Comparison of ENCODE assay signal across 13 cellular contexts in the genomic region with DNA sequence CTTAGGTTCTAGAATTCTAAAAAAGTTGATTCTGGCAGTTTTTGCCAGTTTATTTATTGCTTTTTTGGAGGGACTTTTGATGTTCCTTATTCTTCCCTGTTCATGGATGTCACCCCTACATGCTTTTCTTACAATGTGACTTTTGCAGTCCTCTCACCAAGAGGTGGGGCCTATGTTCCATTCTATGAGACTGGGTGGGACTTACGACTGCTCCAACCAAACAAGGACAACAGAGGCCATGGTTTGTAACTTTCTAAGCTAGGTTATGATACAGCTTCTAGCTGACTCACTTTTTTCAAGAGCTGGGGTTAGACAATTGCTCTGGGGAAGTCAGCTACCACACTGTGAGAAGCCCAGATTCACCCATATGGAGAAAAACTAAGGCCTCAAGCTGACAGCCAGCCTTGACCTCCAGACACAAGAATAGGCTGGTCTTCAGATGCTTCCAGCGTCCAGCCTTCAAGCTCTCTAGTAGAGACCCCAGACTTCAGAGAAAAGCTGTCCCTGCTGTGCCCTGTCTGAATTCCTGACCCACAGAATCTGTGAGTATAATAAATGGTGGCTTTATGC. TPM values are rescaled to one million over a fixed set of nuclear protein-coding genes. Genes with fewer than 3 reads are reported as not detected.
DNase-seq lines count a peak whose midpoint lies in the region; ATAC-seq and TF ChIP-seq lines count a peak whose summit lies in the region.
"Had no signal": no experiment of that assay in that cellular context is flagged by ENCODE, and none has a peak within 500 bp of the region (broad histone marks: within the 10 kb centered on the region; RNA-seq: fewer than 3 reads in every experiment).

No MANE protein-coding gene starts in this region.

- ATAC-seq in activated naive CD8-positive, alpha-beta T cell treated with anti-CD3 and anti-CD28 coated beads, Interleukin-2, amount 50 U/mL, for 24 hours = peak; percentile 36
- ATAC-seq in HG03457 (IDR thresholded peaks at IDR 0.05; ENCODE audit: unreplicated experiment) = no peak

- H3K4me3 Mint-ChIP-seq in activated naive CD8-positive, alpha-beta T cell treated with anti-CD3 and anti-CD28 coated beads, Interleukin-2, amount 50 U/mL, for 24 hours = no peak overlapping the region
- no peak overlapping the region for H3K4me3 Mint-ChIP-seq in activated naive CD8-positive, alpha-beta T cell treated with anti-CD3 and anti-CD28 coated beads for 36 hours
- no peak overlapping the region for H3K4me3 Mint-ChIP-seq in activated T-helper 2 cell treated with anti-CD3 and anti-CD28 coated beads, Interferon-gamma antibody, Interleukin-2, Interleukin-4, amounts not matched to agents 10 μg/mL and 5 μg/mL and 100 μg/mL, durations not matched to agents 14 hours and 24 hours and 36 hours (ENCODE audit: low read depth)
- H3K4me3 Mint-ChIP-seq: memory B cell had no signal

- H3K36me3 Mint-ChIP-seq in activated naive CD8-positive, alpha-beta T cell treated with anti-CD3 and anti-CD28 coated beads, Interleukin-2, amount 50 U/mL, for 24 hours (ENCODE audit: low read depth) = peaks cover 13% of the 10 kb centered on the region
- peaks cover 26% of the 10 kb centered on the region for H3K36me3 Mint-ChIP-seq in activated naive CD8-positive, alpha-beta T cell treated with anti-CD3 and anti-CD28 coated beads for 36 hours
- H3K36me3 Mint-ChIP-seq in activated T-helper 2 cell treated with anti-CD3 and anti-CD28 coated beads, Interferon-gamma antibody, Interleukin-2, Interleukin-4, amounts not matched to agents 10 μg/mL and 5 μg/mL and 100 μg/mL, durations not matched to agents 14 hours and 24 hours and 36 hours (ENCODE audit: low read depth) = peaks cover 13% of the 10 kb centered on the region

- no peak for DNase-seq in activated naive CD8-positive, alpha-beta T cell treated with anti-CD3 and anti-CD28 coated beads, Interleukin-2, amount 50 U/mL, for 24 hours
- DNase-seq in activated naive CD8-positive, alpha-beta T cell treated with anti-CD3 and anti-CD28 coated beads for 36 hours = no peak
- DNase-seq in adipocyte (ENCODE audit: low read depth) (peak; percentile 54), hippocampal formation (lab: John Stamatoyannopoulos, UW) (peak; percentile 19 to 49), BE2C (no peak)
- DNase-seq in activated T-helper 2 cell treated with anti-CD3 and anti-CD28 coated beads, Interferon-gamma antibody, Interleukin-2, Interleukin-4, amounts not matched to agents 10 μg/mL and 5 μg/mL and 100 μg/mL, durations not matched to agents 14 hours and 24 hours and 36 hours (ENCODE audit: low spot score) = no peak
- DNase-seq: MV-4-11; SHP77 treated with DMSO at 0.1 percent for 48 hours; stimulated activated CD4-positive, alpha-beta T cell treated with anti-CD3 and anti-CD28 coated beads, Interleukin-4, amount 100 ng/mL, for 1 hour had no signal

- peak overlapping the region; percentile 11 for H3K9ac ChIP-seq in adipocyte (ENCODE audit: low read length)
- H3K9ac ChIP-seq: BLaER1 treated with 17β-estradiol and CSF1 and Interleukin-3, amounts not matched to agents 10 nM and 100 nM had no signal

- no peaks in the 10 kb centered on the region for H3K27me3 ChIP-seq in adipocyte (replicated peaks; ENCODE audit: control insufficient read depth, insufficient read depth, low read length)
- no peaks in the 10 kb centered on the region for H3K27me3 ChIP-seq in BE2C
- H3K27me3 ChIP-seq: BLaER1 treated with 17β-estradiol and CSF1 and Interleukin-3, amounts not matched to agents 10 nM and 100 nM had no signal

- no peaks in the 10 kb centered on the region for H3K9me3 ChIP-seq in adipocyte (ENCODE audit: control insufficient read depth, low read length)
- no peaks in the 10 kb centered on the region for H3K9me3 ChIP-seq in BE2C

- no peaks in the 10 kb centered on the region for H3K4me1 Mint-ChIP-seq in activated naive CD8-positive, alpha-beta T cell treated with anti-CD3 and anti-CD28 coated beads, Interleukin-2, amount 50 U/mL, for 24 hours
- no peaks in the 10 kb centered on the region for H3K4me1 Mint-ChIP-seq in activated naive CD8-positive, alpha-beta T cell treated with anti-CD3 and anti-CD28 coated beads for 36 hours
- H3K4me1 Mint-ChIP-seq in activated T-helper 2 cell treated with anti-CD3 and anti-CD28 coated beads, Interferon-gamma antibody, Interleukin-2, Interleukin-4, amounts not matched to agents 10 μg/mL and 5 μg/mL and 100 μg/mL, durations not matched to agents 14 hours and 24 hours and 36 hours (ENCODE audit: low read depth) = no peaks in the 10 kb centered on the region

- H3K27ac ChIP-seq in temporal lobe (ENCODE audit: low read depth, low read length) = peak overlapping the region; percentile 53
- H3K27ac ChIP-seq: BLaER1 treated with 17β-estradiol and CSF1 and Interleukin-3, amounts not matched to agents 10 nM and 100 nM had no signal

- no peaks in the 10 kb centered on the region for H3K9me3 Mint-ChIP-seq in activated naive CD8-positive, alpha-beta T cell treated with anti-CD3 and anti-CD28 coated beads, Interleukin-2, amount 50 U/mL, for 24 hours
- no peaks in the 10 kb centered on the region for H3K9me3 Mint-ChIP-seq in activated naive CD8-positive, alpha-beta T cell treated with anti-CD3 and anti-CD28 coated beads for 36 hours
- no peaks in the 10 kb centered on the region for H3K9me3 Mint-ChIP-seq in activated T-helper 2 cell treated with anti-CD3 and anti-CD28 coated beads, Interferon-gamma antibody, Interleukin-2, Interleukin-4, amounts not matched to agents 10 μg/mL and 5 μg/mL and 100 μg/mL, durations not matched to agents 14 hours and 24 hours and 36 hours
- H3K9me3 Mint-ChIP-seq: memory B cell had no signal

- H3K4me3 ChIP-seq in adipocyte (ENCODE audit: low read length) = no peak overlapping the region
- no peak overlapping the region for H3K4me3 ChIP-seq in BE2C (ENCODE audit: low read depth, low read length)
- H3K4me3 ChIP-seq: BLaER1 treated with 17β-estradiol and CSF1 and Interleukin-3, amounts not matched to agents 10 nM and 100 nM had no signal

- peak overlapping the region; percentile 8 for H3K27ac Mint-ChIP-seq in activated naive CD8-positive, alpha-beta T cell treated with anti-CD3 and anti-CD28 coated beads, Interleukin-2, amount 50 U/mL, for 24 hours
- no peak overlapping the region for H3K27ac Mint-ChIP-seq in activated naive CD8-positive, alpha-beta T cell treated with anti-CD3 and anti-CD28 coated beads for 36 hours
- H3K27ac Mint-ChIP-seq in activated T-helper 2 cell treated with anti-CD3 and anti-CD28 coated beads, Interferon-gamma antibody, Interleukin-2, Interleukin-4, amounts not matched to agents 10 μg/mL and 5 μg/mL and 100 μg/mL, durations not matched to agents 14 hours and 24 hours and 36 hours = no peak overlapping the region
- H3K27ac Mint-ChIP-seq: memory B cell had no signal

- H3K36me3 ChIP-seq in adipocyte (ENCODE audit: control insufficient read depth, insufficient read depth, low read length, severe bottlenecking) (no peaks in the 10 kb centered on the region), BE2C (peaks cover 14% of the 10 kb centered on the region)

- H3K4me1 ChIP-seq in adipocyte (ENCODE audit: control insufficient read depth, insufficient read depth, low read length) (peaks cover 8% of the 10 kb centered on the region), BE2C (peaks cover 6% of the 10 kb centered on the region)

- TF ChIP-seq CTCF in BE2C (IDR thresholded peaks at IDR 0.05; ENCODE audit: low read depth, low read length) = no peak

- intact Hi-C loops in activated T-helper 2 cell treated with anti-CD3 and anti-CD28 coated beads, Interferon-gamma antibody, Interleukin-2, Interleukin-4, amounts not matched to agents 10 μg/mL and 5 μg/mL and 100 μg/mL, durations not matched to agents 14 hours and 24 hours and 36 hours (cut with micrococcal nuclease) = no loop called here

- H3K27me3 Mint-ChIP-seq in activated naive CD8-positive, alpha-beta T cell treated with anti-CD3 and anti-CD28 coated beads, Interleukin-2, amount 50 U/mL, for 24 hours = no peaks in the 10 kb centered on the region
- no peaks in the 10 kb centered on the region for H3K27me3 Mint-ChIP-seq in activated naive CD8-positive, alpha-beta T cell treated with anti-CD3 and anti-CD28 coated beads for 36 hours
- no peaks in the 10 kb centered on the region for H3K27me3 Mint-ChIP-seq in activated T-helper 2 cell treated with anti-CD3 and anti-CD28 coated beads, Interferon-gamma antibody, Interleukin-2, Interleukin-4, amounts not matched to agents 10 μg/mL and 5 μg/mL and 100 μg/mL, durations not matched to agents 14 hours and 24 hours and 36 hours (ENCODE audit: low read depth)
- H3K27me3 Mint-ChIP-seq: memory B cell had no signal

RNA-seq across cellular contexts. Expression of a gene that starts 39.5 kb away (rescaled TPM):
- 10 to 100 TPM; 71.4 to 73.1 TPM for total RNA-seq in activated naive CD8-positive, alpha-beta T cell treated with anti-CD3 and anti-CD28 coated beads for 36 hours
- 57.8 TPM for total RNA-seq in temporal lobe
- 64.5 and 65.9 TPM in 2 replicates for total RNA-seq in activated T-helper 2 cell treated with anti-CD3 and anti-CD28 coated beads, Interferon-gamma antibody, Interleukin-2, Interleukin-4, amounts not matched to agents 10 μg/mL and 5 μg/mL and 100 μg/mL, durations not matched to agents 14 hours and 24 hours and 36 hours
- polyA plus RNA-seq in BE2C (2012; ENCODE audit: insufficient read depth, insufficient read length, low read depth) = 56.3 TPM

RNA-seq across cellular contexts. Expression of a gene that starts 39.6 kb away (rescaled TPM):
- 100 to 1,000 TPM; 430 to 465 TPM for total RNA-seq in activated naive CD8-positive, alpha-beta T cell treated with anti-CD3 and anti-CD28 coated beads for 36 hours
- 261 TPM for total RNA-seq in temporal lobe
- total RNA-seq in activated T-helper 2 cell treated with anti-CD3 and anti-CD28 coated beads, Interferon-gamma antibody, Interleukin-2, Interleukin-4, amounts not matched to agents 10 μg/mL and 5 μg/mL and 100 μg/mL, durations not matched to agents 14 hours and 24 hours and 36 hours = 470 and 486 TPM in 2 replicates
- 221 TPM for polyA plus RNA-seq in BE2C (2012; ENCODE audit: insufficient read depth, insufficient read length, low read depth)

Comparison
In these comparisons a context has a peak if more than half of its experiments do, and no peak if none do; other contexts are left out.
1. DNase-seq: peak in adipocyte (single experiment) and hippocampal formation (2 of 2); none in activated naive CD8-positive, alpha-beta T cell treated with anti-CD3 and anti-CD28 coated beads, Interleukin-2, amount 50 U/mL, for 24 hours (single experiment), activated naive CD8-positive, alpha-beta T cell treated with anti-CD3 and anti-CD28 coated beads for 36 hours (single experiment), activated T-helper 2 cell treated with anti-CD3 and anti-CD28 coated beads, Interferon-gamma antibody, Interleukin-2, Interleukin-4, amounts not matched to agents 10 μg/mL and 5 μg/mL and 100 μg/mL, durations not matched to agents 14 hours and 24 hours and 36 hours (single experiment) and BE2C (single experiment).